In genomic region chr2:145321344-145321743, GRCh38 we compare ENCODE assay signal across 21 cellular contexts.
A peak's percentile ranks its signal among the peaks of the same experiment; 100 is the strongest.
DNase-seq lines count a peak whose midpoint lies in the region; ATAC-seq and TF ChIP-seq lines count a peak whose summit lies in the region.
"Had no signal": no experiment of that assay in that cellular context is flagged by ENCODE, and none has a peak within 500 bp of the region (broad histone marks: within the 10 kb centered on the region; RNA-seq: fewer than 3 reads in every experiment).

No MANE protein-coding gene starts in this region.

- POLR2A ChIA-PET in HEK293T (lab: Yijun Ruan, JAX): no interaction called here

- H3K27ac ChIP-seq in psoas muscle: no peak overlapping the region
- H3K27ac ChIP-seq: C4-2B had no signal

- CTCF ChIA-PET in HEK293T (lab: Yijun Ruan, JAX): no interaction called here

- DNase-seq in psoas muscle (no peak), HEK293T (ENCODE audit: extremely low spot score) (no peak), HPDE6-E6E7 (ENCODE audit: extremely low spot score) (no peak), sciatic nerve (ENCODE audit: low spot score) (no peak)
- DNase-seq: DMS 273 treated with DMSO at 0.1 percent for 48 hours, GDM1, MM.1S, NCI-H1105, NCI-H187 treated with DMSO at 0.1 percent for 48 hours, NCI-H345, NCI-H526 treated with DMSO at 0.1 percent for 48 hours, RPMI8226, T-helper 17 cell had no signal

- H3K27me3 ChIP-seq in psoas muscle (ENCODE audit: insufficient read depth in 3 of 3, low read length in 2 of 3): no peaks in the 10 kb centered on the region

- intact Hi-C loops in psoas muscle (cut with DNase I) (no loop called here), sciatic nerve (cut with DNase I) (no loop called here)

- no peaks in the 10 kb centered on the region for H3K36me3 ChIP-seq in psoas muscle (ENCODE audit: insufficient read depth in 1 of 2, low read depth in 1 of 2)

- no peak for TF ChIP-seq CTCF in psoas muscle (IDR thresholded peaks at IDR 0.05)

- H3K4me3 ChIP-seq in psoas muscle: no peak overlapping the region
- H3K4me3 ChIP-seq: GM12878, GM23338 had no signal

- peak; percentile 73 for ATAC-seq in GM18873 (IDR thresholded peaks at IDR 0.05; ENCODE audit: low FRiP score, unreplicated experiment)
- peak; percentile 65 for ATAC-seq in GM21447 (IDR thresholded peaks at IDR 0.05; ENCODE audit: unreplicated experiment)
- peak; percentile 63 for ATAC-seq in HG02973 (IDR thresholded peaks at IDR 0.05; ENCODE audit: unreplicated experiment)
- peak; percentile 72 for ATAC-seq in HG03378 (IDR thresholded peaks at IDR 0.05; ENCODE audit: unreplicated experiment)
- no peak for ATAC-seq in psoas muscle
- ATAC-seq in sciatic nerve: no peak
- ATAC-seq: GM12878, GM23338, HCT116, T-helper 17 cell had no signal

- no peaks in the 10 kb centered on the region for H3K4me1 ChIP-seq in psoas muscle

- H3K9me3 ChIP-seq in psoas muscle: no peaks in the 10 kb centered on the region

- WGBS in psoas muscle, 3 donors: 78 to 83% (median 80%) methylated on average over 2 of the region's 2 CpGs

TF ChIP-seq in HEK293T, 16 proteins besides CTCF, POLR2A, EP300 and RAD21:
- TF ChIP-seq FOXK2 (IDR thresholded peaks at IDR 0.05) (no peak), BHLHE40 (IDR thresholded peaks at IDR 0.05; ENCODE audit: borderline replicate concordance) (no peak), SP1 (IDR thresholded peaks at IDR 0.05) (no peak), CTBP1 (IDR thresholded peaks at IDR 0.05; ENCODE audit: borderline replicate concordance) (no peak), LEF1 (IDR thresholded peaks at IDR 0.05; ENCODE audit: borderline replicate concordance) (no peak), L3MBTL2 (conservative IDR thresholded peaks at IDR 0.05) (no peak), ELF4 (IDR thresholded peaks at IDR 0.05) (no peak), SUZ12 (IDR thresholded peaks at IDR 0.05) (no peak), FOXM1 (IDR thresholded peaks at IDR 0.05; ENCODE audit: borderline replicate concordance) (no peak), FOXA1 (IDR thresholded peaks at IDR 0.05) (no peak), NFRKB (IDR thresholded peaks at IDR 0.05) (no peak), HDGF (IDR thresholded peaks at IDR 0.05; ENCODE audit: borderline replicate concordance) (no peak), ARNT (IDR thresholded peaks at IDR 0.05) (no peak), PKNOX1 (IDR thresholded peaks at IDR 0.05) (no peak), ZNF384 (IDR thresholded peaks at IDR 0.05) (no peak)

Comparison
In these comparisons a context has a peak if more than half of its experiments do, and no peak if none do; other contexts are left out.
1. ATAC-seq: peak in GM18873 (single experiment), GM21447 (single experiment), HG02973 (single experiment) and HG03378 (single experiment); none in psoas muscle (0 of 4) and sciatic nerve (single experiment).